ENCODE assay signal across 1 cellular context in the genomic region with DNA sequence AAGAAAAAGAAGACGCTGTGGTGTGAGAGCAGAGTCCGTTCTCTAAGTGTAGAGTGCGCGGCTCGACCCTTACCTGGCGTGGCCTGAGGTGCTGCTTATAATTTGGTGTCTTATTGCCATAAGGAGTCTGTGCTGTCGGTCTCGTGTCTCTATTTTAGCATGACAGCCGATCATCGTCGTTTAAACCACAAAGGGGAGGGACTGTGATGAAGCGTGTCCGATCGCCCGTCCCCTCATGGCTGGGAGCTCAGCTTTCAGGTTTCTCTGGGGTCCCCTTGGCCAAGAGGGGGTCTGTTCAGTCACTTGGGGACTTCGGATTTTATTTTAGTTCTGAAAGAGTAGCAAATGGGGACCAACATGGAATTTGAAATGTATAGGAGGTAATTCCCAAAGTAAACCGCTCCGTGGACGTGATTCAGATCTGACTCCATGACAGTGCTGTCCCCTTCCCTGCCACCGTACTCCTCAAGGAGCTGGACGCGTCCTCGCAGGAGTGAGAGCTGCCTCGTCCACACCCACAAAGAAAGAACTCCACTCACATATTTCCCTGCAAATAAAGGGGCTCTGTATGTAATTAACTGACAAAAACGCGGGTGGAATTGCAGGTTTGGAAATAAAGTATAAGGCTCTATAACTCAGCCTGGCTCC.
TF ChIP-seq lines count a peak whose summit lies in the region.

No MANE protein-coding gene starts in this region.

TF ChIP-seq in H1, 55 proteins besides CTCF, POLR2A, EP300 and RAD21:
- TF ChIP-seq TBP (IDR thresholded peaks at IDR 0.05; ENCODE audit: low read depth, low read length) (no peak), HDAC2 (IDR thresholded peaks at IDR 0.05; ENCODE audit: borderline replicate concordance in 1 of 2, low read depth in 2 of 2, low read length in 2 of 2) (no peak), KDM4A (IDR thresholded peaks at IDR 0.05; ENCODE audit: low read depth, low read length, severe bottlenecking) (no peak), POU5F1 (IDR thresholded peaks at IDR 0.05; ENCODE audit: low read depth, low read length) (no peak), SP1 (IDR thresholded peaks at IDR 0.05; ENCODE audit: low read depth, low read length) (no peak), CHD1 (IDR thresholded peaks at IDR 0.05; ENCODE audit: low read depth, low read length) (no peak), RNF2 (IDR thresholded peaks at IDR 0.05; ENCODE audit: borderline replicate concordance, low read depth, low read length, missing control alignments, poor library complexity, severe bottlenecking) (no peak), RBBP5 (IDR thresholded peaks at IDR 0.05; ENCODE audit: borderline replicate concordance, low read depth, low read length) (no peak), YY1 (IDR thresholded peaks at IDR 0.05; ENCODE audit: low read depth, low read length) (no peak), SP4 (IDR thresholded peaks at IDR 0.05; ENCODE audit: low read length) (no peak), JUN (IDR thresholded peaks at IDR 0.05; ENCODE audit: low read depth, low read length) (no peak), GTF2F1 (IDR thresholded peaks at IDR 0.05; ENCODE audit: borderline replicate concordance, low read depth, low read length) (no peak)
- TF ChIP-seq, protein P1, sequence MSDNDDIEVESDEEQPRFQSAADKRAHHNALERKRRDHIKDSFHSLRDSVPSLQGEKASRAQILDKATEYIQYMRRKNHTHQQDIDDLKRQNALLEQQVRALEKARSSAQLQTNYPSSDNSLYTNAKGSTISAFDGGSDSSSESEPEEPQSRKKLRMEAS (IDR thresholded peaks at IDR 0.05): no peak
- TF ChIP-seq, protein P2, sequence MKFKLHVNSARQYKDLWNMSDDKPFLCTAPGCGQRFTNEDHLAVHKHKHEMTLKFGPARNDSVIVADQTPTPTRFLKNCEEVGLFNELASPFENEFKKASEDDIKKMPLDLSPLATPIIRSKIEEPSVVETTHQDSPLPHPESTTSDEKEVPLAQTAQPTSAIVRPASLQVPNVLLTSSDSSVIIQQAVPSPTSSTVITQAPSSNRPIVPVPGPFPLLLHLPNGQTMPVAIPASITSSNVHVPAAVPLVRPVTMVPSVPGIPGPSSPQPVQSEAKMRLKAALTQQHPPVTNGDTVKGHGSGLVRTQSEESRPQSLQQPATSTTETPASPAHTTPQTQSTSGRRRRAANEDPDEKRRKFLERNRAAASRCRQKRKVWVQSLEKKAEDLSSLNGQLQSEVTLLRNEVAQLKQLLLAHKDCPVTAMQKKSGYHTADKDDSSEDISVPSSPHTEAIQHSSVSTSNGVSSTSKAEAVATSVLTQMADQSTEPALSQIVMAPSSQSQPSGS (IDR thresholded peaks at IDR 0.05; ENCODE audit: low read length): no peak
